ENCODE assay signal across 22 cellular contexts in genomic region chr10:17239671-17240460, GRCh38. TPM values are rescaled to one million over a fixed set of nuclear protein-coding genes. Genes with fewer than 3 reads are reported as not detected.
DNase-seq lines count a peak whose midpoint lies in the region; ATAC-seq, FAIRE-seq and TF ChIP-seq lines count a peak whose summit lies in the region.
"Had no signal": no experiment of that assay in that cellular context is flagged by ENCODE, and none has a peak within 500 bp of the region (broad histone marks: within the 10 kb centered on the region; RNA-seq: fewer than 3 reads in every experiment).

No MANE protein-coding gene starts in this region.

- H3K27me3 ChIP-seq in CD8-positive, alpha-beta memory T cell (ENCODE audit: insufficient read depth, low read length, poor library complexity, severe bottlenecking) = no peaks in the 10 kb centered on the region
- H3K27me3 ChIP-seq in H1 (replicated peaks in 1 of 4; ENCODE audit: control insufficient read depth in 3 of 4, extremely low read depth in 1 of 4, insufficient read depth in 3 of 4, low read length in 3 of 4) (no peaks in the 10 kb centered on the region), upper lobe of left lung (no peaks in the 10 kb centered on the region)
- H3K27me3 ChIP-seq: testis had no signal

- no peaks in the 10 kb centered on the region for H3K27me3 Mint-ChIP-seq in CD8-positive, alpha-beta memory T cell
- no peaks in the 10 kb centered on the region for H3K27me3 Mint-ChIP-seq in T-helper 17 cell
- no peaks in the 10 kb centered on the region for H3K27me3 Mint-ChIP-seq in osteocyte (ENCODE audit: unreplicated experiment)
- H3K27me3 Mint-ChIP-seq: activated T-helper 17 cell treated with anti-CD3 and anti-CD28 coated beads, Interleukin-2, amount 50 U/mL, for 72 hours had no signal

- no peaks in the 10 kb centered on the region for H3K23me2 ChIP-seq in H1 (ENCODE audit: low read depth, low read length)

- ATAC-seq in T-helper 17 cell = peak; percentile 3
- ATAC-seq in upper lobe of left lung (ENCODE audit: low FRiP score in 2 of 2) = no peak
- no peak for ATAC-seq in HG03097 (IDR thresholded peaks at IDR 0.05; ENCODE audit: low FRiP score, unreplicated experiment)
- ATAC-seq: activated T-helper 17 cell treated with anti-CD3 and anti-CD28 coated beads, Interleukin-2, amount 50 U/mL, for 72 hours; left lobe of liver had no signal

- DNase-seq in CD8-positive, alpha-beta memory T cell = no peak
- no peak for DNase-seq in T-helper 17 cell
- DNase-seq in H1 (ENCODE audit: low read depth in 1 of 2, low spot score in 2 of 2) = no peak
- DNase-seq in osteocyte (ENCODE audit: extremely low spot score, unreplicated experiment) = no peak
- no peak for DNase-seq in upper lobe of left lung
- DNase-seq in NOMO-1 treated with dmso at 0.1 percent for 144 hours (lab: John Stamatoyannopoulos, UW; ENCODE audit: unreplicated experiment) = no peak
- DNase-seq: COR-L47; dorsolateral prefrontal cortex; foreskin melanocyte; Karpas-422; NCI-H1694; NCI-H748 treated with DMSO at 0.1 percent for 48 hours; psoas muscle; stimulated activated CD4-positive, alpha-beta T cell treated with anti-CD3 and anti-CD28 coated beads, Interleukin-2, amount 100 ng/mL, for 24 hours; stimulated activated naive CD4-positive, alpha-beta T cell; testis had no signal

- no peak overlapping the region for H2BK15ac ChIP-seq in H1 (ENCODE audit: low read length)

- no peak for TF ChIP-seq RAD21 in H1 (IDR thresholded peaks at IDR 0.05 in 1 of 2, conservative IDR thresholded peaks at IDR 0.05 in 1 of 2; ENCODE audit: low read depth in 2 of 2, low read length in 2 of 2)

- no peaks in the 10 kb centered on the region for H3K79me1 ChIP-seq in H1 (ENCODE audit: low read depth, low read length)

- no peak overlapping the region for H4K91ac ChIP-seq in H1 (replicated peaks; ENCODE audit: insufficient read length, low read length)

- no peak overlapping the region for H3K27ac ChIP-seq in CD8-positive, alpha-beta memory T cell (ENCODE audit: low read depth, low read length)
- H3K27ac ChIP-seq in H1 (ENCODE audit: low read depth, low read length) (no peak overlapping the region), upper lobe of left lung (peak overlapping the region in 1 of 4 donors; percentile 61)
- H3K27ac ChIP-seq: psoas muscle, testis had no signal

- H3K27ac Mint-ChIP-seq in CD8-positive, alpha-beta memory T cell = peak overlapping the region in 7 of 8 donors; percentile 26 to 88 (median 53)
- H3K27ac Mint-ChIP-seq in T-helper 17 cell = peak overlapping the region; percentile 96
- peak overlapping the region; percentile 89 for H3K27ac Mint-ChIP-seq in osteocyte (ENCODE audit: unreplicated experiment)
- H3K27ac Mint-ChIP-seq: mesothelial cell of epicardium had no signal

- H2AK5ac ChIP-seq in H1 (ENCODE audit: low read depth, low read length) = no peak overlapping the region

- no peaks in the 10 kb centered on the region for H3K79me2 ChIP-seq in H1 (ENCODE audit: control insufficient read depth in 1 of 2, insufficient read depth in 2 of 2, low read length in 2 of 2)

- no peaks in the 10 kb centered on the region for H3K9me3 Mint-ChIP-seq in CD8-positive, alpha-beta memory T cell
- H3K9me3 Mint-ChIP-seq in osteocyte (ENCODE audit: unreplicated experiment) = no peaks in the 10 kb centered on the region
- H3K9me3 Mint-ChIP-seq: activated T-helper 17 cell treated with anti-CD3 and anti-CD28 coated beads, Interleukin-2, amount 50 U/mL, for 72 hours had no signal

- H2BK20ac ChIP-seq in H1 (ENCODE audit: low read length) = no peak overlapping the region

- no peak for TF ChIP-seq POLR2A in H1 (IDR thresholded peaks at IDR 0.05; ENCODE audit: control extremely low read depth in 1 of 2, low read depth in 2 of 2, low read length in 2 of 2)
- no peak for TF ChIP-seq POLR2A in upper lobe of left lung (IDR thresholded peaks at IDR 0.05)

- H3K18ac ChIP-seq in H1 (ENCODE audit: extremely low read depth, low read length) = no peak overlapping the region

- no peak overlapping the region for H2BK120ac ChIP-seq in H1 (replicated peaks; ENCODE audit: low read depth, low read length)

- H2AFZ ChIP-seq in H1 (ENCODE audit: low read length) = no peak overlapping the region

- WGBS in H1 (ENCODE audit: extremely low coverage in 1 of 2, insufficient coverage in 1 of 2, insufficient read length in 1 of 2, insufficient replicate concordance in 2 of 2, low coverage in 1 of 2, low lambda C conversion rate in 2 of 2, missing lambda C conversion rate in 1 of 2), 2 experiments = 99% methylated on average over 6 of the region's 6 CpGs; no CpG with 5 or more reads in 1 of the 2 experiments
- 100% methylated on average over 6 of the region's 6 CpGs for WGBS in upper lobe of left lung, 2 donors

- H3K4me1 Mint-ChIP-seq in CD8-positive, alpha-beta memory T cell = peaks cover 17 to 35% (median 25%) of the 10 kb centered on the region in 3 donors
- H3K4me1 Mint-ChIP-seq in T-helper 17 cell (peaks cover 21% of the 10 kb centered on the region), osteocyte (ENCODE audit: unreplicated experiment) (peaks cover 33% of the 10 kb centered on the region)

- H4K5ac ChIP-seq in H1 (ENCODE audit: insufficient read length, low read depth, low read length) = no peak overlapping the region

- H2BK12ac ChIP-seq in H1 (ENCODE audit: low read depth, low read length) = no peak overlapping the region

- no peak overlapping the region for H3K4me3 ChIP-seq in CD8-positive, alpha-beta memory T cell (ENCODE audit: low read length)
- H3K4me3 ChIP-seq in H1 (ENCODE audit: extremely low read depth in 1 of 4, insufficient read depth in 2 of 4, low read depth in 3 of 4, low read length in 4 of 4) = no peak overlapping the region
- no peak overlapping the region for H3K4me3 ChIP-seq in upper lobe of left lung
- H3K4me3 ChIP-seq: dorsolateral prefrontal cortex, psoas muscle, testis had no signal

- H3K56ac ChIP-seq in H1 (replicated peaks; ENCODE audit: insufficient read length, low read depth, low read length) = no peak overlapping the region

- no peaks in the 10 kb centered on the region for H4K20me1 ChIP-seq in H1 (replicated peaks in 1 of 2; ENCODE audit: control insufficient read depth in 1 of 2, insufficient read depth in 2 of 2, low read length in 2 of 2)

- H3K23ac ChIP-seq in H1 (ENCODE audit: insufficient read length) = no peak overlapping the region

- H3K4me1 ChIP-seq in CD8-positive, alpha-beta memory T cell (ENCODE audit: insufficient read depth, low read length) = peaks cover 12% of the 10 kb centered on the region
- no peaks in the 10 kb centered on the region for H3K4me1 ChIP-seq in H1 (replicated peaks in 1 of 4; ENCODE audit: control insufficient read depth in 3 of 4, insufficient read depth in 4 of 4, low read length in 3 of 4)
- H3K4me1 ChIP-seq in upper lobe of left lung = peaks cover 6 to 26% (median 15%) of the 10 kb centered on the region in 4 donors

- FAIRE-seq in H1 (lab: Jason Lieb, UNC) = no peak
- FAIRE-seq: bronchial epithelial cell, GM12891 had no signal

- CTCF ChIA-PET in CD8-positive, alpha-beta memory T cell (lab: Charles Lee) = no interaction called here
- CTCF ChIA-PET in H1 (lab: Charles Lee; ENCODE audit: partially characterized antibody) = interaction anchor here (0.7 to 1.4 kb wide), 2 partner anchors 17 to 223 kb away, joined by 4 to 5 read pairs; no protein-coding TSS in a partner anchor

- POLR2A ChIA-PET in CD8-positive, alpha-beta memory T cell (lab: Charles Lee) = interaction anchor here (1.1 kb wide), 1 partner anchor 10 kb away, joined by 5 read pairs; no protein-coding TSS in a partner anchor
- POLR2A ChIA-PET in H1 (lab: Charles Lee; ENCODE audit: partially characterized antibody) = no interaction called here

- H3K36me3 Mint-ChIP-seq in CD8-positive, alpha-beta memory T cell = peaks cover 3 to 38% (median 10%) of the 10 kb centered on the region in 3 donors
- H3K36me3 Mint-ChIP-seq in T-helper 17 cell (ENCODE audit: low read depth) (peaks cover 9% of the 10 kb centered on the region), osteocyte (ENCODE audit: unreplicated experiment) (peaks cover 26% of the 10 kb centered on the region)

- H3K4me2 ChIP-seq in H1 (ENCODE audit: insufficient read depth in 1 of 2, low read depth in 2 of 2, low read length in 2 of 2) = no peak overlapping the region

- H3K9me3 ChIP-seq in CD8-positive, alpha-beta memory T cell (ENCODE audit: low read length) = no peaks in the 10 kb centered on the region
- H3K9me3 ChIP-seq in T-helper 17 cell (ENCODE audit: control insufficient read depth, low read length, poor library complexity, severe bottlenecking) (no peaks in the 10 kb centered on the region), H1 (ENCODE audit: insufficient read depth in 2 of 2, low read depth in 1 of 2, low read length in 1 of 2) (no peaks in the 10 kb centered on the region), upper lobe of left lung (no peaks in the 10 kb centered on the region)
- H3K9me3 ChIP-seq: psoas muscle, testis had no signal

- peaks cover 35% of the 10 kb centered on the region for H3K36me3 ChIP-seq in CD8-positive, alpha-beta memory T cell (ENCODE audit: insufficient read depth, low read length)
- H3K36me3 ChIP-seq in H1 (ENCODE audit: control insufficient read depth in 2 of 4, insufficient read depth in 4 of 4, low read length in 3 of 4) (peaks cover 0 to 31% (median 25%) of the 10 kb centered on the region in 4 experiments; a peak in 7 of 8 replicates), upper lobe of left lung (peaks cover 15 to 37% (median 30%) of the 10 kb centered on the region in 4 donors)

- no peak overlapping the region for H3K4me3 Mint-ChIP-seq in CD8-positive, alpha-beta memory T cell
- H3K4me3 Mint-ChIP-seq in T-helper 17 cell (peak overlapping the region; percentile 19), osteocyte (ENCODE audit: unreplicated experiment) (no peak overlapping the region)
- H3K4me3 Mint-ChIP-seq: activated T-helper 17 cell treated with anti-CD3 and anti-CD28 coated beads, Interleukin-2, amount 50 U/mL, for 72 hours; mesothelial cell of epicardium had no signal

- H4K8ac ChIP-seq in H1 (ENCODE audit: extremely low read depth, insufficient read depth, low read length) = no peak overlapping the region

- H3K9ac ChIP-seq in H1 (replicated peaks in 1 of 4; ENCODE audit: extremely low read depth in 1 of 4, low read depth in 3 of 4, low read length in 3 of 4) = no peak overlapping the region

- no peak for TF ChIP-seq EP300 in H1 (IDR thresholded peaks at IDR 0.05; ENCODE audit: borderline replicate concordance in 1 of 2, low read depth in 2 of 2, low read length in 2 of 2)
- no peak for TF ChIP-seq EP300 in upper lobe of left lung (IDR thresholded peaks at IDR 0.05)

- TF ChIP-seq CTCF in H1 (IDR thresholded peaks at IDR 0.05; ENCODE audit: control extremely low read depth in 1 of 3, insufficient read depth in 1 of 3, low read depth in 1 of 3, low read length in 3 of 3) (no peak), osteocyte (IDR thresholded peaks at IDR 0.05) (no peak), upper lobe of left lung (IDR thresholded peaks at IDR 0.05) (no peak)

- H3K4ac ChIP-seq in H1 (replicated peaks; ENCODE audit: insufficient read length, low read depth, low read length) = no peak overlapping the region

- no peak overlapping the region for H2BK5ac ChIP-seq in H1 (ENCODE audit: low read depth, low read length)

- no peak overlapping the region for H3K14ac ChIP-seq in H1 (ENCODE audit: insufficient read length)

RNA-seq across cellular contexts. Expression of gene VIM, which starts 11.8 kb away (rescaled TPM):
- 1,000 to 10,000 TPM; 1,217 to 1,243 TPM for total RNA-seq in CD8-positive, alpha-beta memory T cell
- 513 TPM for polyA plus RNA-seq in CD8-positive, alpha-beta memory T cell
- total RNA-seq in T-helper 17 cell = 1,000 to 10,000 TPM; 1,558 to 2,042 TPM
- total RNA-seq in H1 (2021; fragmentation: NEBNext Ultra II Directional; extraction: Animal tissue kit (Norgen Biotek cat#: 25700)) = 372 and 377 TPM in 2 replicates
- 347 and 482 TPM in 2 replicates for polyA plus RNA-seq in H1 (2011; rRNA removed)
- 194 TPM for polyA plus RNA-seq in H1 (2011; cell fraction: cytosol; rRNA removed)
- polyA plus RNA-seq in H1 (2011; cell fraction: nucleus; rRNA removed) = 278 TPM
- 338 to 470 TPM (median 346 TPM) in 4 replicates for polyA plus RNA-seq in H1 (2012, experiment 1 of 2)
- 463 TPM for polyA plus RNA-seq in H1 (2012, experiment 2 of 2)
- 166 TPM for polyA plus RNA-seq in H1 (2013, experiment 1 of 2)
- polyA plus RNA-seq in H1 (2013, experiment 2 of 2) = 164 TPM
- 278 and 312 TPM in 2 replicates for polyA minus RNA-seq in H1 (2011; rRNA and poly(A)+ RNA removed)
- polyA minus RNA-seq in H1 (2011; cell fraction: cytosol; rRNA and poly(A)+ RNA removed) = 216 TPM
- 153 TPM for polyA minus RNA-seq in H1 (2011; cell fraction: nucleus; rRNA and poly(A)+ RNA removed)
- total RNA-seq in osteocyte = 2,114 and 2,178 TPM in 2 replicates
- total RNA-seq in upper lobe of left lung = 1,000 to 10,000 TPM in 5 of 6 donors, 100 to 1,000 TPM in 1; 999 to 2,711 (median 1,731) TPM

RNA-seq across cellular contexts. Expression of gene TRDMT1, which starts 38.4 kb away (rescaled TPM):
- 1 to 10 TPM; 7.3 to 9.8 TPM for total RNA-seq in CD8-positive, alpha-beta memory T cell
- 8.3 TPM for polyA plus RNA-seq in CD8-positive, alpha-beta memory T cell
- total RNA-seq in T-helper 17 cell (10 to 100 TPM; 10.6 to 15.6 TPM), osteocyte (5.9 and 6.6 TPM in 2 replicates), upper lobe of left lung (10 to 100 TPM in 2 of 6 donors, 1 to 10 TPM in 4; 5.8 to 22.0 (median 7.4) TPM)
- 20.2 and 21.4 TPM in 2 replicates for total RNA-seq in H1 (2021; fragmentation: NEBNext Ultra II Directional; extraction: Animal tissue kit (Norgen Biotek cat#: 25700))
- polyA plus RNA-seq in H1 (2011; rRNA removed) = 6.3 and 7.4 TPM in 2 replicates
- polyA plus RNA-seq in H1 (2011; cell fraction: cytosol; rRNA removed) = 10.0 TPM
- polyA plus RNA-seq in H1 (2011; cell fraction: nucleus; rRNA removed) = 9.9 TPM
- polyA plus RNA-seq in H1 (2012, experiment 1 of 2) = 8.6 to 12.7 TPM (median 9.8 TPM) in 4 replicates
- 0.88 TPM for polyA plus RNA-seq in H1 (2012, experiment 2 of 2)
- 9.0 TPM for polyA plus RNA-seq in H1 (2013, experiment 1 of 2)
- 10.2 TPM for polyA plus RNA-seq in H1 (2013, experiment 2 of 2)
- polyA minus RNA-seq in H1 (2011; rRNA and poly(A)+ RNA removed) = 22.7 and 27.0 TPM in 2 replicates
- 16.4 TPM for polyA minus RNA-seq in H1 (2011; cell fraction: cytosol; rRNA and poly(A)+ RNA removed)
- 57.7 TPM for polyA minus RNA-seq in H1 (2011; cell fraction: nucleus; rRNA and poly(A)+ RNA removed)
